ENCODE assay signal across 16 cellular contexts in genomic region chr21:30223596-30223995, GRCh38. TPM values are rescaled to one million over a fixed set of nuclear protein-coding genes. Genes with fewer than 3 reads are reported as not detected.
DNase-seq lines count a peak whose midpoint lies in the region; ATAC-seq, FAIRE-seq and TF ChIP-seq lines count a peak whose summit lies in the region.
"Had no signal": no experiment of that assay in that cellular context is flagged by ENCODE, and none has a peak within 500 bp of the region (broad histone marks: within the 10 kb centered on the region; RNA-seq: fewer than 3 reads in every experiment).

No MANE protein-coding gene starts in this region.

- H3K36me3 ChIP-seq in PC-3 (ENCODE audit: low read depth, low read length) (no peaks in the 10 kb centered on the region), keratinocyte (ENCODE audit: control insufficient read depth in 2 of 2, extremely low read depth in 1 of 2, insufficient read depth in 2 of 2, low read length in 2 of 2) (no peaks in the 10 kb centered on the region), trophoblast cell (ENCODE audit: control insufficient read depth in 1 of 2, insufficient read depth in 2 of 2, low read length in 2 of 2) (no peaks in the 10 kb centered on the region), HAP-1 (replicated peaks) (no peaks in the 10 kb centered on the region)
- H3K36me3 ChIP-seq: BLaER1 treated with 17β-estradiol and CSF1 and Interleukin-3, amounts not matched to agents 10 nM and 100 nM had no signal

- no peak overlapping the region for H3K14ac ChIP-seq in trophoblast cell (ENCODE audit: low read length)

- H3K9me1 ChIP-seq in keratinocyte (ENCODE audit: control insufficient read depth, extremely low read depth, insufficient read depth, low read length): no peaks in the 10 kb centered on the region

- dilution Hi-C loops in keratinocyte (cut with MboI; ENCODE audit: extremely low pct_ligation_motif_present, low sequenced_read_pairs): no loop called here

- no peak overlapping the region for H3K4me3 ChIP-seq in PC-3 (ENCODE audit: low read length)
- no peak overlapping the region for H3K4me3 ChIP-seq in keratinocyte (ENCODE audit: control insufficient read depth in 2 of 3, extremely low read depth in 1 of 3, insufficient read depth in 2 of 3, low read depth in 1 of 3, low read length in 3 of 3)
- H3K4me3 ChIP-seq in trophoblast cell (ENCODE audit: low read depth, low read length): no peak overlapping the region
- H3K4me3 ChIP-seq in HAP-1: no peak overlapping the region
- H3K4me3 ChIP-seq: BLaER1 treated with 17β-estradiol and CSF1 and Interleukin-3, amounts not matched to agents 10 nM and 100 nM had no signal

- no peaks in the 10 kb centered on the region for H3K4me1 Mint-ChIP-seq in T-cell
- no peaks in the 10 kb centered on the region for H3K4me1 Mint-ChIP-seq in activated CD8-positive, alpha-beta T cell treated with anti-CD3 and anti-CD28 coated beads for 36 hours (ENCODE audit: low read depth)

- no peaks in the 10 kb centered on the region for H3K79me2 ChIP-seq in PC-3 (ENCODE audit: low read length)
- no peaks in the 10 kb centered on the region for H3K79me2 ChIP-seq in keratinocyte (ENCODE audit: control insufficient read depth, insufficient read depth, low read length)
- no peaks in the 10 kb centered on the region for H3K79me2 ChIP-seq in trophoblast cell (ENCODE audit: control insufficient read depth, insufficient read depth, low read length, poor library complexity)

- H3K4me1 ChIP-seq in PC-3 (ENCODE audit: insufficient read depth, low read length) (peaks cover 22% of the 10 kb centered on the region), keratinocyte (ENCODE audit: control insufficient read depth, extremely low read depth, insufficient read depth, low read length) (peaks cover 17% of the 10 kb centered on the region), trophoblast cell (ENCODE audit: control insufficient read depth in 1 of 2, insufficient read depth in 2 of 2, low read length in 2 of 2) (peaks cover 3 to 4% of the 10 kb centered on the region in 2 experiments), HAP-1 (no peaks in the 10 kb centered on the region)

- H3K9ac ChIP-seq in PC-3 (ENCODE audit: low read length) (no peak overlapping the region), keratinocyte (ENCODE audit: control insufficient read depth, extremely low read depth, insufficient read depth, low read length) (no peak overlapping the region), trophoblast cell (ENCODE audit: low read length) (no peak overlapping the region)
- H3K9ac ChIP-seq: BLaER1 treated with 17β-estradiol and CSF1 and Interleukin-3, amounts not matched to agents 10 nM and 100 nM had no signal

- H3K18ac ChIP-seq in trophoblast cell (ENCODE audit: low read length): no peak overlapping the region

- no peak overlapping the region for H4K12ac ChIP-seq in trophoblast cell (ENCODE audit: low read depth, low read length)

- H3K27ac Mint-ChIP-seq in T-cell: no peak overlapping the region
- no peak overlapping the region for H3K27ac Mint-ChIP-seq in activated CD8-positive, alpha-beta T cell treated with anti-CD3 and anti-CD28 coated beads for 36 hours
- H3K27ac Mint-ChIP-seq: CD4-positive, alpha-beta T cell had no signal

- no peak overlapping the region for H2AK5ac ChIP-seq in trophoblast cell (ENCODE audit: low read length)

- H4K20me1 ChIP-seq in PC-3 (ENCODE audit: low read length) (no peaks in the 10 kb centered on the region), keratinocyte (ENCODE audit: control insufficient read depth, extremely low read depth, insufficient read depth, low read length) (no peaks in the 10 kb centered on the region)
- H4K20me1 ChIP-seq: BLaER1 treated with 17β-estradiol and CSF1 and Interleukin-3, amounts not matched to agents 10 nM and 100 nM had no signal

- H3K79me1 ChIP-seq in trophoblast cell (ENCODE audit: low read length): no peaks in the 10 kb centered on the region

- TF ChIP-seq CTCF in C4-2B (conservative IDR thresholded peaks at IDR 0.05) (no peak), PC-3 (conservative IDR thresholded peaks at IDR 0.05; ENCODE audit: low read depth, low read length) (no peak), keratinocyte (optimal IDR thresholded peaks at IDR 0.05 in 1 of 3, IDR thresholded peaks at IDR 0.05 in 1 of 3, conservative IDR thresholded peaks at IDR 0.05 in 1 of 3; ENCODE audit: extremely low read depth in 1 of 3, insufficient read depth in 2 of 3, low read length in 3 of 3) (no peak)
- no peak for TF ChIP-seq CTCF in activated CD8-positive, alpha-beta T cell treated with anti-CD3 and anti-CD28 coated beads for 36 hours (IDR thresholded peaks at IDR 0.05)

- no peak overlapping the region for H3K4me3 Mint-ChIP-seq in T-cell
- H3K4me3 Mint-ChIP-seq in activated CD8-positive, alpha-beta T cell treated with anti-CD3 and anti-CD28 coated beads for 36 hours: no peak overlapping the region
- H3K4me3 Mint-ChIP-seq: CD4-positive, alpha-beta T cell had no signal

- POLR2A ChIA-PET in PC-3 (lab: Charles Lee; ENCODE audit: unreplicated experiment) (no interaction called here), T-cell (lab: Charles Lee) (no interaction called here)
- POLR2A ChIA-PET in activated CD8-positive, alpha-beta T cell treated with anti-CD3 and anti-CD28 coated beads for 36 hours (lab: Charles Lee): no interaction called here

- H3K27me3 Mint-ChIP-seq in T-cell: peaks cover 0 to 3% of the 10 kb centered on the region in 2 donors
- peaks cover 2% of the 10 kb centered on the region for H3K27me3 Mint-ChIP-seq in activated CD8-positive, alpha-beta T cell treated with anti-CD3 and anti-CD28 coated beads for 36 hours

- H4K8ac ChIP-seq in trophoblast cell (ENCODE audit: low read depth, low read length): no peak overlapping the region

- no peak overlapping the region for H3K4me2 ChIP-seq in PC-3 (ENCODE audit: low read length)
- no peak overlapping the region for H3K4me2 ChIP-seq in keratinocyte (ENCODE audit: control insufficient read depth, extremely low read depth, insufficient read depth, low read depth, low read length)
- H3K4me2 ChIP-seq in trophoblast cell (ENCODE audit: low read length): no peak overlapping the region
- H3K4me2 ChIP-seq: BLaER1 treated with 17β-estradiol and CSF1 and Interleukin-3, amounts not matched to agents 10 nM and 100 nM had no signal

- no peak overlapping the region for H2BK120ac ChIP-seq in trophoblast cell (ENCODE audit: insufficient read depth, low read length, poor library complexity)

- H3K9me2 ChIP-seq in PC-3 (replicated peaks; ENCODE audit: low read length): no peaks in the 10 kb centered on the region

- no TSS peak for BruUV-seq in PC-3 (replicated peaks; lab: Mats Ljungman, UMichigan)

- no peak for FAIRE-seq in keratinocyte (lab: Jason Lieb, UNC)

- no CpG with 5 or more reads among the region's 2 CpGs for WGBS in trophoblast cell (ENCODE audit: extremely low coverage, insufficient coverage, insufficient read length)

- DNase-seq in PC-3 (no peak), keratinocyte (ENCODE audit: low read depth, low spot score) (no peak), trophoblast cell (peak; percentile 63 to 88), substantia nigra (lab: John Stamatoyannopoulos, UW) (no peak), T-cell (no peak), HAP-1 (ENCODE audit: low spot score in 2 of 2) (no peak)
- no peak for DNase-seq in activated CD8-positive, alpha-beta T cell treated with anti-CD3 and anti-CD28 coated beads for 36 hours
- DNase-seq: ACHN; Calu3; CD4-positive, alpha-beta T cell; DMS 273 treated with DMSO at 0.1 percent for 48 hours; H7 had no signal

- no peak overlapping the region for H2BK5ac ChIP-seq in trophoblast cell (ENCODE audit: low read depth, low read length, poor library complexity)

- H2AFZ ChIP-seq in PC-3 (ENCODE audit: low read length) (peak overlapping the region; percentile 65), keratinocyte (ENCODE audit: control insufficient read depth, low read length) (peak overlapping the region; percentile 52), trophoblast cell (ENCODE audit: insufficient read depth, low read length, poor library complexity) (no peak overlapping the region)

- in situ Hi-C loops in HAP-1 (cut with MboI; ENCODE audit: low sequenced_read_pairs): no loop called here

- CTCF ChIA-PET in PC-3 (lab: Charles Lee): no interaction called here
- CTCF ChIA-PET in T-cell (lab: Charles Lee): interaction anchor here in 1 of 2 donors (0.6 kb wide), 1 partner anchor 18 kb away, joined by 3 read pairs; no protein-coding TSS in a partner anchor
- CTCF ChIA-PET in activated CD8-positive, alpha-beta T cell treated with anti-CD3 and anti-CD28 coated beads for 36 hours (lab: Charles Lee): no interaction called here

- H4K91ac ChIP-seq in trophoblast cell (ENCODE audit: low read depth, low read length): no peak overlapping the region

- H3K9me3 ChIP-seq in PC-3 (ENCODE audit: low read length) (no peaks in the 10 kb centered on the region), keratinocyte (ENCODE audit: control insufficient read depth, low read depth, low read length) (no peaks in the 10 kb centered on the region), trophoblast cell (ENCODE audit: insufficient read depth, low read depth, low read length) (no peaks in the 10 kb centered on the region), HAP-1 (no peaks in the 10 kb centered on the region)
- H3K9me3 ChIP-seq: BLaER1 treated with 17β-estradiol and CSF1 and Interleukin-3, amounts not matched to agents 10 nM and 100 nM had no signal

- H3K4ac ChIP-seq in trophoblast cell (ENCODE audit: low read depth, low read length): no peak overlapping the region

- no peaks in the 10 kb centered on the region for H3K36me3 Mint-ChIP-seq in T-cell
- no peaks in the 10 kb centered on the region for H3K36me3 Mint-ChIP-seq in activated CD8-positive, alpha-beta T cell treated with anti-CD3 and anti-CD28 coated beads for 36 hours (ENCODE audit: low read depth)

- H3K27me3 ChIP-seq in PC-3 (ENCODE audit: low read length) (peaks cover 6% of the 10 kb centered on the region), keratinocyte (ENCODE audit: control insufficient read depth, extremely low read depth, insufficient read depth, low read length) (no peaks in the 10 kb centered on the region), trophoblast cell (ENCODE audit: insufficient read depth, low read length) (no peaks in the 10 kb centered on the region), HAP-1 (ENCODE audit: low read depth) (no peaks in the 10 kb centered on the region)
- H3K27me3 ChIP-seq: BLaER1 treated with 17β-estradiol and CSF1 and Interleukin-3, amounts not matched to agents 10 nM and 100 nM had no signal

- H3F3A ChIP-seq in PC-3 (ENCODE audit: low read length, unreplicated experiment): peaks cover 4% of the 10 kb centered on the region

- peaks cover 0 to 3% (median 0%) of the 10 kb centered on the region in 3 donors for H3K9me3 Mint-ChIP-seq in T-cell
- no peaks in the 10 kb centered on the region for H3K9me3 Mint-ChIP-seq in activated CD8-positive, alpha-beta T cell treated with anti-CD3 and anti-CD28 coated beads for 36 hours
- H3K9me3 Mint-ChIP-seq: CD4-positive, alpha-beta T cell had no signal

- no peak overlapping the region for H2BK12ac ChIP-seq in trophoblast cell (ENCODE audit: low read length)

- no peak overlapping the region for H3K23ac ChIP-seq in trophoblast cell (ENCODE audit: low read length)

- H3K27ac ChIP-seq in C4-2B: peak overlapping the region; percentile 38; the same call in 1 of the 2 replicates
- H3K27ac ChIP-seq in PC-3 (ENCODE audit: low read length): no peak overlapping the region
- H3K27ac ChIP-seq in keratinocyte (ENCODE audit: control insufficient read depth, insufficient read depth, low read length): no peak overlapping the region
- no peak overlapping the region for H3K27ac ChIP-seq in trophoblast cell (ENCODE audit: low read depth, low read length)
- H3K27ac ChIP-seq in substantia nigra (ENCODE audit: low read depth, low read length, poor library complexity, severe bottlenecking): no peak overlapping the region
- H3K27ac ChIP-seq: BLaER1 treated with 17β-estradiol and CSF1 and Interleukin-3, amounts not matched to agents 10 nM and 100 nM had no signal

- intact Hi-C loops in PC-3 (cut with micrococcal nuclease): no loop called here
- intact Hi-C loops in activated CD8-positive, alpha-beta T cell treated with anti-CD3 and anti-CD28 coated beads for 36 hours (cut with micrococcal nuclease): no loop called here

- ATAC-seq in PC-3 (no peak), T-cell (replicated peaks in 1 of 4) (no peak)
- ATAC-seq in activated CD8-positive, alpha-beta T cell treated with anti-CD3 and anti-CD28 coated beads for 36 hours: no peak

RNA-seq across cellular contexts. Expression of gene CLDN8, which starts 7.7 kb away (rescaled TPM):
- total RNA-seq in PC-3 (2014; rRNA removed) (0.46 and 1.5 TPM in 2 replicates), T-cell (not detected)
- 0.07 to 0.18 TPM in 2 of 3 replicates, not detected in the other for polyA plus RNA-seq in keratinocyte
- polyA plus RNA-seq in keratinocyte (2011; ENCODE audit: low read depth): 0.12 TPM
- polyA plus RNA-seq in keratinocyte (2011; cell fraction: cytosol; rRNA removed): not detected in 2 replicates
- 0.28 TPM in 1 of 2 replicates, not detected in the other for polyA plus RNA-seq in keratinocyte (2011; cell fraction: nucleus; rRNA removed)
- polyA plus RNA-seq in keratinocyte (2012; ENCODE audit: low replicate concordance): 0.07 TPM in 1 of 2 replicates, not detected in the other
- not detected in 3 replicates for polyA minus RNA-seq in keratinocyte
- polyA minus RNA-seq in keratinocyte (2011; cell fraction: cytosol; rRNA and poly(A)+ RNA removed): not detected
- polyA minus RNA-seq in keratinocyte (2011; cell fraction: nucleus; rRNA and poly(A)+ RNA removed): not detected in 2 replicates
- polyA plus RNA-seq in trophoblast cell (2013): 0.03 TPM in 2 replicates
- not detected for total RNA-seq in activated CD8-positive, alpha-beta T cell treated with anti-CD3 and anti-CD28 coated beads for 36 hours
- total RNA-seq: A172; CD4-positive, alpha-beta T cell; Daoy; H7 had no signal

RNA-seq across cellular contexts. Expression of gene CLDN17, which starts 57.0 kb away (rescaled TPM):
- total RNA-seq in PC-3 (2014; rRNA removed): not detected in 2 replicates
- 0.16 to 0.28 TPM in 2 of 3 replicates, not detected in the other for polyA plus RNA-seq in keratinocyte
- 1.7 TPM for polyA plus RNA-seq in keratinocyte (2011; ENCODE audit: low read depth)
- 0.26 TPM in 1 of 2 replicates, not detected in the other for polyA plus RNA-seq in keratinocyte (2011; cell fraction: cytosol; rRNA removed)
- 0.42 TPM in 1 of 2 replicates, not detected in the other for polyA plus RNA-seq in keratinocyte (2011; cell fraction: nucleus; rRNA removed)
- 0.09 and 5.7 TPM in 2 replicates for polyA plus RNA-seq in keratinocyte (2012; ENCODE audit: low replicate concordance)
- polyA minus RNA-seq in keratinocyte: not detected in 3 replicates
- not detected for polyA minus RNA-seq in keratinocyte (2011; cell fraction: cytosol; rRNA and poly(A)+ RNA removed)
- polyA minus RNA-seq in keratinocyte (2011; cell fraction: nucleus; rRNA and poly(A)+ RNA removed): not detected in 2 replicates
- not detected in 2 replicates for polyA plus RNA-seq in trophoblast cell (2013)
- not detected for total RNA-seq in T-cell
- total RNA-seq in activated CD8-positive, alpha-beta T cell treated with anti-CD3 and anti-CD28 coated beads for 36 hours: not detected
- total RNA-seq: A172; Calu3; CD4-positive, alpha-beta T cell; Daoy; H7 had no signal

RNA-seq across cellular contexts. Expression of gene KRTAP24-1, which starts 59.2 kb away (rescaled TPM):
- total RNA-seq in PC-3 (2014; rRNA removed): not detected in 2 replicates
- polyA plus RNA-seq in keratinocyte: not detected in 3 replicates
- polyA plus RNA-seq in keratinocyte (2011; ENCODE audit: low read depth): not detected
- not detected in 2 replicates for polyA plus RNA-seq in keratinocyte (2011; cell fraction: cytosol; rRNA removed)
- not detected in 2 replicates for polyA plus RNA-seq in keratinocyte (2011; cell fraction: nucleus; rRNA removed)
- polyA plus RNA-seq in keratinocyte (2012; ENCODE audit: low replicate concordance): not detected in 2 replicates
- polyA minus RNA-seq in keratinocyte: not detected in 3 replicates
- not detected for polyA minus RNA-seq in keratinocyte (2011; cell fraction: cytosol; rRNA and poly(A)+ RNA removed)
- polyA minus RNA-seq in keratinocyte (2011; cell fraction: nucleus; rRNA and poly(A)+ RNA removed): not detected in 2 replicates
- polyA plus RNA-seq in trophoblast cell (2013): not detected in 2 replicates
- not detected for total RNA-seq in T-cell
- total RNA-seq in activated CD8-positive, alpha-beta T cell treated with anti-CD3 and anti-CD28 coated beads for 36 hours: not detected
- total RNA-seq: A172; Calu3; CD4-positive, alpha-beta T cell; Daoy; H7 had no signal

Comparison
In these comparisons a context has a peak if more than half of its experiments do, and no peak if none do; other contexts are left out.
1. DNase-seq: peak in trophoblast cell (2 of 2); none in PC-3 (single experiment), keratinocyte (single experiment), substantia nigra (0 of 49), T-cell (0 of 34), activated CD8-positive, alpha-beta T cell treated with anti-CD3 and anti-CD28 coated beads for 36 hours (single experiment) and HAP-1 (0 of 2).